Comparison of ENCODE assay signal across 32 cellular contexts in genomic region chr5:159319822-159320221, GRCh38. TPM values are rescaled to one million over a fixed set of nuclear protein-coding genes. Genes with fewer than 3 reads are reported as not detected.
"Had no signal": no experiment of that assay in that cellular context is flagged by ENCODE, and none has a peak within 500 bp of the region (broad histone marks: within the 10 kb centered on the region; RNA-seq: fewer than 3 reads in every experiment).

No MANE protein-coding gene starts in this region.

- H3K27me3 ChIP-seq: ascending aorta, colonic mucosa had no signal

- H3K9me3 ChIP-seq: ascending aorta, colonic mucosa had no signal

- H3K4me1 ChIP-seq: ascending aorta, colonic mucosa had no signal

- DNase-seq: activated B cell treated with CpG ODN at 0.5 μM for 24 hours; activated CD4-positive, alpha-beta memory T cell treated with anti-CD3 and anti-CD28 coated beads, Interleukin-2, amount 10 ng/mL, durations not matched to agents 7 days and 5 days; activated CD4-positive, alpha-beta T cell treated with anti-CD3 and anti-CD28 coated beads for 1 hour; activated CD4-positive, alpha-beta T cell treated with anti-CD3 and anti-CD28 coated beads for 36 hours; activated CD4-positive, alpha-beta T cell treated with anti-CD3 and anti-CD28 coated beads for 48 hours; activated CD4-positive, alpha-beta T cell treated with anti-CD3 and anti-CD28 coated beads, Interleukin-2, amount 10 ng/mL, durations not matched to agents 7 days and 5 days; activated CD4-positive, alpha-beta T cell treated with anti-CD3 and anti-CD28 coated beads, Interleukin-2, amount 50 U/mL, for 48 hours; activated CD8-positive, alpha-beta memory T cell treated with anti-CD3 and anti-CD28 coated beads for 24 hours; activated CD8-positive, alpha-beta memory T cell treated with anti-CD3 and anti-CD28 coated beads, Interleukin-2, amount 10 ng/mL, durations not matched to agents 7 days and 5 days; activated CD8-positive, alpha-beta memory T cell treated with anti-CD3 and anti-CD28 coated beads, Interleukin-2, amount 50 U/mL, for 48 hours; activated CD8-positive, alpha-beta T cell treated with anti-CD3 and anti-CD28 coated beads, Interleukin-2, amount 10 ng/mL, durations not matched to agents 7 days and 5 days; activated effector memory CD4-positive, alpha-beta T cell treated with Interleukin-2 at 50 U/mL for 16 hours; activated gamma-delta T cell; activated naive CD4-positive, alpha-beta T cell treated with anti-CD3 and anti-CD28 coated beads, Interleukin-2, amount 10 ng/mL, durations not matched to agents 7 days and 5 days; activated naive CD4-positive, alpha-beta T cell treated with Interleukin-2 at 50 U/mL for 16 hours; activated naive CD8-positive, alpha-beta T cell treated with anti-CD3 and anti-CD28 coated beads, Interleukin-2, amount 10 ng/mL, durations not matched to agents 7 days and 5 days; activated naive CD8-positive, alpha-beta T cell treated with anti-CD3 and anti-CD28 coated beads, Interleukin-2, amount 50 U/mL, for 24 hours; activated T-cell treated with anti-CD3 and anti-CD28 coated beads, Interleukin-2, amount 50 U/mL, for 24 hours; activated T-cell treated with anti-CD3 and anti-CD28 coated beads, Interleukin-2, amount 50 U/mL, for 48 hours; amygdala; caudate nucleus; cerebellar nuclear complex; colonic mucosa; T-helper 2 cell; T-helper 9 cell had no signal

- H3K4me3 ChIP-seq: ascending aorta, cardiac muscle cell, colonic mucosa had no signal

- H3K36me3 ChIP-seq: ascending aorta, cardiac muscle cell, colonic mucosa had no signal

- ATAC-seq: activated CD4-positive, alpha-beta T cell treated with anti-CD3 and anti-CD28 coated beads for 36 hours; activated CD8-positive, alpha-beta memory T cell treated with anti-CD3 and anti-CD28 coated beads, Interleukin-2, amount 10 ng/mL, durations not matched to agents 7 days and 5 days; activated CD8-positive, alpha-beta T cell treated with anti-CD3 and anti-CD28 coated beads, Interleukin-2, amount 10 ng/mL, durations not matched to agents 7 days and 5 days; activated naive CD8-positive, alpha-beta T cell treated with anti-CD3 and anti-CD28 coated beads, Interleukin-2, amount 50 U/mL, for 24 hours had no signal

- H3K27ac ChIP-seq: ascending aorta, cardiac muscle cell, colonic mucosa, VCaP had no signal

RNA-seq across cellular contexts. Expression of gene IL12B, which starts 10.5 kb away (rescaled TPM):
- total RNA-seq: activated CD4-positive, alpha-beta T cell treated with anti-CD3 and anti-CD28 coated beads for 36 hours; activated CD4-positive, alpha-beta T cell treated with anti-CD3 and anti-CD28 coated beads, Interleukin-2, amount 10 ng/mL, durations not matched to agents 7 days and 5 days; activated CD8-positive, alpha-beta T cell treated with anti-CD3 and anti-CD28 coated beads, Interleukin-2, amount 10 ng/mL, durations not matched to agents 7 days and 5 days; activated naive CD8-positive, alpha-beta T cell treated with anti-CD3 and anti-CD28 coated beads, Interleukin-2, amount 10 ng/mL, durations not matched to agents 7 days and 5 days; activated T-helper 2 cell treated with anti-CD3 and anti-CD28 coated beads, Interferon-gamma antibody, Interleukin-2, Interleukin-4, amounts not matched to agents 10 μg/mL and 5 μg/mL and 100 μg/mL, durations not matched to agents 14 hours and 24 hours and 36 hours; ascending aorta; bronchial epithelial cell; cardiac muscle cell; chondrocyte; colonic mucosa had no signal
- polyA plus RNA-seq: adipose tissue, cardiac muscle cell had no signal
